Comparison of ENCODE assay signal across 6 cellular contexts in the genomic region with DNA sequence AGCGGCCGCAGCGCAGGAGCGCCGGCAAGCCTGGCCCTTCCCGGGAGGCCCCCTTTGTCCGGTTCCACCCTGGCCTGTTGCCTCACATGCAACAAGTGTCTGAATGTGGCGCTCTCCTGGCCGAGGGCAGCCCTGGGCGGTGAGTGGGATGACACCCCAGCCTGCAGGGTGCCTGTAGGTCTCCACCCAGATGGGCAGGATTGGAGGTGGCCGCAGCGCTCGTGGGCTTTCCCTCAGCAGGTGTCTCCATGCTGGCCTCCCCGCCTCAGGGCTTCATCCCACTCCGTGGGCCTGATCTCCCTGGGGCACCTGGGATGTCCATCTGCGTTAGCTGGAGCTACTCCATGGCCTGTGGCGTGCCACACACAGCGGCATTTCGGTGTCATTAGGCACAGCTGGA. TPM values are rescaled to one million over a fixed set of nuclear protein-coding genes. Genes with fewer than 3 reads are reported as not detected.
A peak's percentile ranks its signal among the peaks of the same experiment; 100 is the strongest.
DNase-seq lines count a peak whose midpoint lies in the region; ATAC-seq and TF ChIP-seq lines count a peak whose summit lies in the region.

No MANE protein-coding gene starts in this region.

- no peaks in the 10 kb centered on the region for H4K20me1 ChIP-seq in KMS-11 (ENCODE audit: insufficient read depth)

- no peak for DNase-seq in effector memory CD4-positive, alpha-beta T cell
- peak; percentile 24 to 57 for DNase-seq in psoas muscle
- DNase-seq in cerebellar nuclear complex (lab: John Stamatoyannopoulos, UW), result no peak

- H3K27me3 ChIP-seq in KMS-11 (ENCODE audit: insufficient read depth, low read depth), result no peaks in the 10 kb centered on the region
- H3K27me3 ChIP-seq in effector memory CD4-positive, alpha-beta T cell (replicated peaks; ENCODE audit: control insufficient read depth, insufficient read depth, low read length, poor library complexity, severe bottlenecking), result no peaks in the 10 kb centered on the region
- H3K27me3 ChIP-seq in psoas muscle (ENCODE audit: insufficient read depth in 3 of 3, low read length in 2 of 3), result no peaks in the 10 kb centered on the region

- H3K4me3 ChIP-seq in KMS-11 (IDR thresholded peaks at IDR 0.05; ENCODE audit: insufficient read depth, low read depth, low read length), result no peak overlapping the region
- peak overlapping the region; percentile 100 for H3K4me3 ChIP-seq in effector memory CD4-positive, alpha-beta T cell (ENCODE audit: insufficient read depth, low read depth, low read length, poor library complexity, severe bottlenecking)
- peak overlapping the region; percentile 97 for H3K4me3 ChIP-seq in psoas muscle

- no peaks in the 10 kb centered on the region for H3K79me2 ChIP-seq in KMS-11 (ENCODE audit: insufficient read depth, low read depth)

- no peak overlapping the region for H3K27ac ChIP-seq in KMS-11
- H3K27ac ChIP-seq in effector memory CD4-positive, alpha-beta T cell (ENCODE audit: insufficient read depth, low read length, poor library complexity, severe bottlenecking), result no peak overlapping the region
- H3K27ac ChIP-seq in psoas muscle, result peak overlapping the region; percentile 100

- WGBS in psoas muscle, 3 donors, result 45 to 54% (median 52%) methylated on average over 16 to 19 of the region's 19 CpGs

- H3K9ac ChIP-seq in KMS-11, result no peak overlapping the region

- no peaks in the 10 kb centered on the region for H3K36me3 ChIP-seq in KMS-11 (ENCODE audit: insufficient read depth)
- no peaks in the 10 kb centered on the region for H3K36me3 ChIP-seq in effector memory CD4-positive, alpha-beta T cell (ENCODE audit: control insufficient read depth, insufficient read depth, low read length)
- H3K36me3 ChIP-seq in psoas muscle (ENCODE audit: insufficient read depth in 1 of 2, low read depth in 1 of 2), result peaks cover 0 to 19% of the 10 kb centered on the region in 2 donors

- no peak overlapping the region for H2AFZ ChIP-seq in KMS-11 (ENCODE audit: low read depth)

- TF ChIP-seq CTCF in KMS-11 (conservative IDR thresholded peaks at IDR 0.05; ENCODE audit: low read depth, low read length), result no peak
- TF ChIP-seq CTCF in psoas muscle (IDR thresholded peaks at IDR 0.05), result no peak

- peak overlapping the region; percentile 56 for H3K4me2 ChIP-seq in KMS-11

- intact Hi-C loops in psoas muscle (cut with DNase I), result no loop called here

- peaks cover 16% of the 10 kb centered on the region for H3K4me1 ChIP-seq in KMS-11 (ENCODE audit: low read depth, poor library complexity, severe bottlenecking)
- H3K4me1 ChIP-seq in effector memory CD4-positive, alpha-beta T cell (ENCODE audit: control insufficient read depth, insufficient read depth, low read length, poor library complexity, severe bottlenecking), result peaks cover 14% of the 10 kb centered on the region
- H3K4me1 ChIP-seq in psoas muscle, result peaks cover 51% of the 10 kb centered on the region

- ATAC-seq in psoas muscle (no peak), GM21529 (IDR thresholded peaks at IDR 0.05; ENCODE audit: unreplicated experiment) (no peak), HG02610 (IDR thresholded peaks at IDR 0.05; ENCODE audit: unreplicated experiment) (no peak)

- no peaks in the 10 kb centered on the region for H3K9me3 ChIP-seq in effector memory CD4-positive, alpha-beta T cell (ENCODE audit: control insufficient read depth, low read length)
- H3K9me3 ChIP-seq in psoas muscle, result no peaks in the 10 kb centered on the region

RNA-seq across cellular contexts. Expression of gene MIB2, which starts 1.5 kb away (rescaled TPM):
- total RNA-seq in psoas muscle, result 100 to 1,000 TPM in 1 of 4 donors, 10 to 100 TPM in 3; 66.5 to 106 (median 75.4) TPM
- polyA plus RNA-seq in psoas muscle, result 10 to 100 TPM; 41.8 to 80.5 (median 78.7) TPM

RNA-seq across cellular contexts. Expression of gene MMP23B, which starts 15.1 kb away (rescaled TPM):
- 1 to 10 TPM in 1 of 4 donors, under 1 TPM in 2, not detected in 1; 0.32 to 1.8 (median 0.64) TPM for total RNA-seq in psoas muscle
- polyA plus RNA-seq in psoas muscle, result under 1 TPM in 2 of 3 donors, not detected in 1; 0.25 to 0.29 TPM

RNA-seq across cellular contexts. Expression of gene FNDC10, which starts 16.9 kb away (rescaled TPM):
- under 1 TPM in 3 of 4 donors, not detected in 1; 0.44 to 0.89 (median 0.82) TPM for total RNA-seq in psoas muscle
- polyA plus RNA-seq in psoas muscle, result under 1 TPM; 0.15 to 0.96 (median 0.34) TPM

RNA-seq across cellular contexts. Expression of gene CDK11B, which starts 42.0 kb away (rescaled TPM):
- total RNA-seq in psoas muscle, result 10 to 100 TPM; 30.6 to 43.0 (median 36.4) TPM
- polyA plus RNA-seq in psoas muscle, result 10 to 100 TPM; 42.1 to 72.8 (median 55.2) TPM

RNA-seq across cellular contexts. Expression of gene SSU72, which starts 42.2 kb away (rescaled TPM):
- total RNA-seq in psoas muscle, result 100 to 1,000 TPM; 130 to 185 (median 167) TPM
- polyA plus RNA-seq in psoas muscle, result 100 to 1,000 TPM; 137 to 207 (median 192) TPM

Comparison
In these comparisons a context has a peak if more than half of its experiments do, and no peak if none do; other contexts are left out.
1. DNase-seq: peak in psoas muscle (2 of 2); none in effector memory CD4-positive, alpha-beta T cell (0 of 3) and cerebellar nuclear complex (0 of 2).